In genomic region chr10:131981429-131982184, GRCh38 we compare ENCODE assay signal across 1 cellular context.
TF ChIP-seq lines count a peak whose summit lies in the region.

TSS of gene BNIP3 (minus strand) at chr10:131981923. CDS start at chr10:131981806, 117 bp downstream.

TF ChIP-seq in HEK293, 187 proteins besides CTCF, POLR2A, EP300 and RAD21 (continued from another document and continues in another):
- no peak for TF ChIP-seq ZNF610 (tag by site-specific recombination; IDR thresholded peaks at IDR 0.05; ENCODE audit: borderline replicate concordance)
- no peak for TF ChIP-seq ZNF707 (tag by site-specific recombination; IDR thresholded peaks at IDR 0.05)
- TF ChIP-seq ZNF777 (tag by site-specific recombination; IDR thresholded peaks at IDR 0.05; ENCODE audit: borderline replicate concordance) = no peak
- no peak for TF ChIP-seq PRDM10 (tag by site-specific recombination; IDR thresholded peaks at IDR 0.05)
- TF ChIP-seq ZNF175 (tag by site-specific recombination; IDR thresholded peaks at IDR 0.05) = no peak
- TF ChIP-seq ZNF184 (tag by site-specific recombination; IDR thresholded peaks at IDR 0.05) = no peak
- no peak for TF ChIP-seq ZNF561 (tag by site-specific recombination; IDR thresholded peaks at IDR 0.05; ENCODE audit: borderline replicate concordance)
- no peak for TF ChIP-seq INSM2 (tag by site-specific recombination; IDR thresholded peaks at IDR 0.05)
- TF ChIP-seq ZNF280D (tag by site-specific recombination; IDR thresholded peaks at IDR 0.05) = no peak
- no peak for TF ChIP-seq ZFP41 (tag by site-specific recombination; IDR thresholded peaks at IDR 0.05; ENCODE audit: borderline replicate concordance)
- TF ChIP-seq ZNF530 (tag by site-specific recombination; IDR thresholded peaks at IDR 0.05; ENCODE audit: low read depth) = no peak
- TF ChIP-seq ZNF548 (tag by site-specific recombination; IDR thresholded peaks at IDR 0.05) = no peak
- no peak for TF ChIP-seq ZNF239 (tag by site-specific recombination; IDR thresholded peaks at IDR 0.05)
- peak; percentile 59 for TF ChIP-seq SP3 (tag by site-specific recombination; IDR thresholded peaks at IDR 0.05)
- peak; percentile 49 for TF ChIP-seq ZNF692 (tag by site-specific recombination; IDR thresholded peaks at IDR 0.05)
- TF ChIP-seq ZSCAN30 (tag by site-specific recombination; IDR thresholded peaks at IDR 0.05) = no peak
- TF ChIP-seq ZNF248 (tag by site-specific recombination; IDR thresholded peaks at IDR 0.05) = no peak
- no peak for TF ChIP-seq ZNF510 (tag by site-specific recombination; IDR thresholded peaks at IDR 0.05; ENCODE audit: insufficient replicate concordance)
- TF ChIP-seq ZNF121 (tag by site-specific recombination; IDR thresholded peaks at IDR 0.05) = no peak
- no peak for TF ChIP-seq SCRT2 (tag by site-specific recombination; IDR thresholded peaks at IDR 0.05)
- TF ChIP-seq REST (tag by site-specific recombination; IDR thresholded peaks at IDR 0.05) = no peak
- TF ChIP-seq MEIS1 (CRISPR knock-in tag; IDR thresholded peaks at IDR 0.05; ENCODE audit: borderline replicate concordance) = no peak
- no peak for TF ChIP-seq ZNF776 (tag by site-specific recombination; IDR thresholded peaks at IDR 0.05; ENCODE audit: borderline replicate concordance)
- no peak for TF ChIP-seq GFI1B (tag by site-specific recombination; IDR thresholded peaks at IDR 0.05)
- peak; percentile 50 for TF ChIP-seq KLF17 (tag by site-specific recombination; IDR thresholded peaks at IDR 0.05)
- TF ChIP-seq KLF9 (tag by site-specific recombination; IDR thresholded peaks at IDR 0.05; ENCODE audit: low read depth) = no peak; the same call in 1 of the 2 replicates
- no peak for TF ChIP-seq ZSCAN16 (tag by site-specific recombination; IDR thresholded peaks at IDR 0.05)
- no peak for TF ChIP-seq ZNF747 (tag by site-specific recombination; IDR thresholded peaks at IDR 0.05)
- no peak for TF ChIP-seq ZNF26 (tag by site-specific recombination; IDR thresholded peaks at IDR 0.05)
- TF ChIP-seq ZNF140 (tag by site-specific recombination; IDR thresholded peaks at IDR 0.05) = no peak
- no peak for TF ChIP-seq ZNF426 (tag by site-specific recombination; IDR thresholded peaks at IDR 0.05)
- TF ChIP-seq ZNF677 (tag by site-specific recombination; IDR thresholded peaks at IDR 0.05) = no peak
- peak; percentile 84; the same call in 1 of the 2 replicates for TF ChIP-seq HOXA7 (CRISPR knock-in tag; IDR thresholded peaks at IDR 0.05; ENCODE audit: borderline replicate concordance)
- no peak for TF ChIP-seq ZBTB8A (tag by site-specific recombination; IDR thresholded peaks at IDR 0.05)
- TF ChIP-seq ZNF623 (tag by site-specific recombination; IDR thresholded peaks at IDR 0.05) = no peak
- no peak for TF ChIP-seq ZNF37A (tag by site-specific recombination; IDR thresholded peaks at IDR 0.05)
- no peak for TF ChIP-seq FEZF1 (tag by site-specific recombination; IDR thresholded peaks at IDR 0.05)
- no peak for TF ChIP-seq ZBTB21 (tag by site-specific recombination; IDR thresholded peaks at IDR 0.05)
- TF ChIP-seq ZNF146 (tag by site-specific recombination; IDR thresholded peaks at IDR 0.05) = no peak
- TF ChIP-seq ZNF501 (tag by site-specific recombination; IDR thresholded peaks at IDR 0.05) = 0 out of 2 replicates have a peak, but pooled peaks have one; percentile 31
- no peak for TF ChIP-seq ZNF10 (tag by site-specific recombination; IDR thresholded peaks at IDR 0.05)
- TF ChIP-seq PRDM6 (tag by site-specific recombination; IDR thresholded peaks at IDR 0.05) = no peak
- TF ChIP-seq ZNF629 (tag by site-specific recombination; IDR thresholded peaks at IDR 0.05) = no peak
- TF ChIP-seq ZNF529 (tag by site-specific recombination; IDR thresholded peaks at IDR 0.05; ENCODE audit: insufficient replicate concordance) = no peak
- no peak for TF ChIP-seq ZNF341 (tag by site-specific recombination; IDR thresholded peaks at IDR 0.05; ENCODE audit: low read depth)
- no peak; the same call in 1 of the 2 replicates for TF ChIP-seq SP7 (tag by site-specific recombination; IDR thresholded peaks at IDR 0.05)
- peak; percentile 62 for TF ChIP-seq ZIC2 (tag by site-specific recombination; IDR thresholded peaks at IDR 0.05)
- peak; percentile 26; the same call in 1 of the 2 replicates for TF ChIP-seq SP2 (tag by site-specific recombination; IDR thresholded peaks at IDR 0.05)
- TF ChIP-seq ZNF169 (tag by site-specific recombination; IDR thresholded peaks at IDR 0.05) = no peak
- TF ChIP-seq HOXC10 (CRISPR knock-in tag; IDR thresholded peaks at IDR 0.05) = no peak
